In genomic region chr3:134464693-134465385, GRCh38 we compare ENCODE assay signal across 13 cellular contexts. TPM values are rescaled to one million over a fixed set of nuclear protein-coding genes. Genes with fewer than 3 reads are reported as not detected.
A peak's percentile ranks its signal among the peaks of the same experiment; 100 is the strongest.
DNase-seq lines count a peak whose midpoint lies in the region; ATAC-seq, FAIRE-seq and TF ChIP-seq lines count a peak whose summit lies in the region.
"Had no signal": no experiment of that assay in that cellular context is flagged by ENCODE, and none has a peak within 500 bp of the region (broad histone marks: within the 10 kb centered on the region; RNA-seq: fewer than 3 reads in every experiment).

No MANE protein-coding gene starts in this region.

- H3K36me3 ChIP-seq in kidney (ENCODE audit: control insufficient read depth in 1 of 2, insufficient read depth in 2 of 2, low read length in 2 of 2), result no peaks in the 10 kb centered on the region
- no peaks in the 10 kb centered on the region for H3K36me3 ChIP-seq in skeletal muscle tissue (ENCODE audit: control insufficient read depth in 3 of 3, insufficient read depth in 3 of 3, low read length in 3 of 3)

- ATAC-seq in HG02588 (IDR thresholded peaks at IDR 0.05; ENCODE audit: unreplicated experiment) (no peak), T-helper 17 cell (no peak)
- ATAC-seq: T-cell had no signal

- H3K4me1 Mint-ChIP-seq in T-helper 17 cell, result peaks cover 2% of the 10 kb centered on the region
- H3K4me1 Mint-ChIP-seq: activated CD4-positive, alpha-beta T cell treated with anti-CD3 and anti-CD28 coated beads, Interleukin-2, amount 10 ng/mL, durations not matched to agents 7 days and 5 days; CD4-positive, CD25-positive, alpha-beta regulatory T cell; T-cell had no signal

- H3K9me3 ChIP-seq in kidney (ENCODE audit: control insufficient read depth in 1 of 2, low read length in 2 of 2), result no peaks in the 10 kb centered on the region
- no peaks in the 10 kb centered on the region for H3K9me3 ChIP-seq in skeletal muscle tissue (ENCODE audit: control insufficient read depth in 3 of 3, low read length in 3 of 3)
- H3K9me3 ChIP-seq in T-helper 17 cell (ENCODE audit: control insufficient read depth, low read length, poor library complexity, severe bottlenecking), result no peaks in the 10 kb centered on the region

- H3K36me3 Mint-ChIP-seq in T-helper 17 cell (ENCODE audit: low read depth), result peaks cover 4% of the 10 kb centered on the region
- H3K36me3 Mint-ChIP-seq: CD4-positive, CD25-positive, alpha-beta regulatory T cell; T-cell had no signal

- peak; percentile 80 for FAIRE-seq in HTR-8/SVneo (lab: Jason Lieb, UNC)
- FAIRE-seq in kidney (lab: Jason Lieb, UNC), result no peak

- in situ Hi-C loops in astrocyte of the spinal cord (cut with HindIII; ENCODE audit: low sequenced_read_pairs), result no loop called here

- no peak overlapping the region for H3K27ac Mint-ChIP-seq in T-helper 17 cell
- H3K27ac Mint-ChIP-seq: activated CD4-positive, alpha-beta T cell treated with anti-CD3 and anti-CD28 coated beads, Interleukin-2, amount 10 ng/mL, durations not matched to agents 7 days and 5 days; CD4-positive, CD25-positive, alpha-beta regulatory T cell; T-cell had no signal

- H3K4me1 ChIP-seq in kidney (ENCODE audit: control insufficient read depth in 1 of 2, insufficient read depth in 1 of 2, low read depth in 1 of 2, low read length in 2 of 2), result peaks cover 4% of the 10 kb centered on the region in 2 donors
- H3K4me1 ChIP-seq in skeletal muscle tissue (ENCODE audit: control insufficient read depth in 3 of 3, insufficient read depth in 3 of 3, low read length in 3 of 3), result peaks cover 14 to 22% (median 18%) of the 10 kb centered on the region in 3 donors

- DNase-seq in HTR-8/SVneo (ENCODE audit: insufficient read length, low spot score), result no peak
- no peak for DNase-seq in astrocyte of the spinal cord (ENCODE audit: low read depth, low spot score)
- peak; percentile 49 for DNase-seq in kidney
- no peak for DNase-seq in stimulated activated CD4-positive, alpha-beta T cell treated with anti-CD3 and anti-CD28 coated beads, Interleukin-12 subunit alpha, Interleukin-12 subunit beta, amount 100 ng/mL, for 4 hours
- no peak for DNase-seq in NCI-H524 treated with DMSO at 0.1 percent for 48 hours (lab: John Stamatoyannopoulos, UW)
- no peak for DNase-seq in T-helper 17 cell
- DNase-seq: activated CD4-positive, alpha-beta T cell treated with anti-CD3 and anti-CD28 coated beads, Interleukin-2, amount 10 ng/mL, durations not matched to agents 7 days and 5 days; activated gamma-delta T cell; CD4-positive, CD25-positive, alpha-beta regulatory T cell; NCI-H1417; T-cell had no signal

- no peak overlapping the region for H3K4me3 Mint-ChIP-seq in T-helper 17 cell
- H3K4me3 Mint-ChIP-seq: activated CD4-positive, alpha-beta T cell treated with anti-CD3 and anti-CD28 coated beads, Interleukin-2, amount 10 ng/mL, durations not matched to agents 7 days and 5 days; CD4-positive, CD25-positive, alpha-beta regulatory T cell; T-cell had no signal

- H3K27me3 Mint-ChIP-seq in T-helper 17 cell, result peaks cover 37% of the 10 kb centered on the region

- peaks cover 0 to 3% (median 0%) of the 10 kb centered on the region in 3 donors for H3K27me3 ChIP-seq in skeletal muscle tissue (ENCODE audit: control insufficient read depth in 3 of 3, insufficient read depth in 3 of 3, low read length in 3 of 3)

- TF ChIP-seq CTCF in astrocyte of the spinal cord (IDR thresholded peaks at IDR 0.05; ENCODE audit: low read depth, low read length) (peak; percentile 3), kidney (IDR thresholded peaks at IDR 0.05; ENCODE audit: borderline replicate concordance, extremely low read depth, insufficient read depth) (no peak)

- peak overlapping the region in 1 of 2 donors; percentile 49 for H3K27ac ChIP-seq in kidney (ENCODE audit: low read depth in 2 of 2, low read length in 2 of 2)
- H3K27ac ChIP-seq in skeletal muscle tissue (ENCODE audit: low read depth, low read length), result peak overlapping the region; percentile 70

- no peak overlapping the region for H3K9ac ChIP-seq in kidney (ENCODE audit: low read length in 2 of 2)
- peak overlapping the region in 1 of 3 donors; percentile 20 for H3K9ac ChIP-seq in skeletal muscle tissue (ENCODE audit: low read depth in 1 of 3, low read length in 3 of 3)

- intact Hi-C loops in kidney (cut with DNase I), result no loop called here

- H3K4me3 ChIP-seq in astrocyte of the spinal cord (ENCODE audit: low read depth, low read length), result no peak overlapping the region
- no peak overlapping the region for H3K4me3 ChIP-seq in kidney (ENCODE audit: low read length in 2 of 2)
- no peak overlapping the region for H3K4me3 ChIP-seq in skeletal muscle tissue (ENCODE audit: low read length in 3 of 3)

RNA-seq across cellular contexts. Expression of gene ANAPC13, which starts 20.9 kb away (rescaled TPM):
- 55.3 TPM for total RNA-seq in kidney
- polyA plus RNA-seq in kidney (ENCODE audit: insufficient read depth, low read depth, low replicate concordance), result 160 TPM
- 38.6 TPM for total RNA-seq in skeletal muscle tissue
- total RNA-seq in T-helper 17 cell, result 10 to 100 TPM; 23.0 to 23.9 TPM

RNA-seq across cellular contexts. Expression of gene CEP63, which starts 21.0 kb away (rescaled TPM):
- total RNA-seq in kidney (19.6 TPM), skeletal muscle tissue (60.5 TPM), T-helper 17 cell (10 to 100 TPM; 17.0 to 20.1 TPM)
- 19.2 TPM for polyA plus RNA-seq in kidney (ENCODE audit: insufficient read depth, low read depth, low replicate concordance)
